ENCODE assay signal across 23 cellular contexts in genomic region chr2:182565941-182566567, GRCh38.
"Had no signal": no experiment of that assay in that cellular context is flagged by ENCODE, and none has a peak within 500 bp of the region (broad histone marks: within the 10 kb centered on the region; RNA-seq: fewer than 3 reads in every experiment).

No MANE protein-coding gene starts in this region.

- H3K36me3 ChIP-seq: left lung, lower lobe of right lung, sigmoid colon, tibial nerve, uterus had no signal

- DNase-seq: hippocampal formation; left colon; left lung; lower lobe of right lung; mammary epithelial cell; mesenchymal stem cell; naive thymus-derived CD8-positive, alpha-beta T cell; nucleus accumbens; retina; right cardiac atrium; sigmoid colon; stimulated activated CD4-positive, alpha-beta T cell treated with anti-CD3 and anti-CD28 coated beads, Interleukin-1b, Interleukin-23, amount 100 ng/mL, for 48 hours; stimulated activated CD4-positive, alpha-beta T cell treated with anti-CD3 and anti-CD28 coated beads, Interleukin-2, amount 100 ng/mL, for 48 hours; stimulated activated CD4-positive, alpha-beta T cell treated with anti-CD3 and anti-CD28 coated beads, Interleukin-4, amount 100 ng/mL, for 4 hours; stimulated activated CD8-positive, alpha-beta memory T cell treated with anti-CD3 and anti-CD28 coated beads, Interleukin-4, amount 100 ng/mL, for 48 hours; stimulated activated naive CD4-positive, alpha-beta T cell treated with Interleukin-2 at 50 U/mL for 16 hours; stimulated activated naive CD8-positive, alpha-beta T cell treated with anti-CD3 and anti-CD28 coated beads, Interleukin-15, amount 100 ng/mL, for 72 hours; substantia nigra; uterus had no signal

- ATAC-seq: left colon; left lung; lower lobe of right lung; naive thymus-derived CD8-positive, alpha-beta T cell; right cardiac atrium; stimulated activated memory B cell treated with anti-CD40 and anti-IgM and Interleukin-4, amounts not matched to agents 10 μg/mL and 1 μg/mL and 100 μg/mL, for 72 hours; stimulated activated naive CD8-positive, alpha-beta T cell treated with anti-CD3 and anti-CD28 coated beads, Interleukin-15, amount 100 ng/mL, for 72 hours had no signal

- H3K4me2 ChIP-seq: smooth muscle cell had no signal

- H3K4me1 ChIP-seq: left lung, lower lobe of right lung, sigmoid colon, tibial nerve, uterus had no signal

- H3K27ac ChIP-seq: left lung, lower lobe of right lung, sigmoid colon, tibial nerve, uterus had no signal

- H3K27me3 ChIP-seq: left lung, sigmoid colon, tibial nerve, uterus had no signal

- H3K4me3 ChIP-seq: left lung, lower lobe of right lung, sigmoid colon, smooth muscle cell, tibial nerve, uterus had no signal

- FAIRE-seq: keratinocyte had no signal

- H3K9me3 ChIP-seq: left lung, lower lobe of right lung, sigmoid colon, tibial nerve, uterus had no signal
